1 cellular context compared by ENCODE assay signal in the genomic region with DNA sequence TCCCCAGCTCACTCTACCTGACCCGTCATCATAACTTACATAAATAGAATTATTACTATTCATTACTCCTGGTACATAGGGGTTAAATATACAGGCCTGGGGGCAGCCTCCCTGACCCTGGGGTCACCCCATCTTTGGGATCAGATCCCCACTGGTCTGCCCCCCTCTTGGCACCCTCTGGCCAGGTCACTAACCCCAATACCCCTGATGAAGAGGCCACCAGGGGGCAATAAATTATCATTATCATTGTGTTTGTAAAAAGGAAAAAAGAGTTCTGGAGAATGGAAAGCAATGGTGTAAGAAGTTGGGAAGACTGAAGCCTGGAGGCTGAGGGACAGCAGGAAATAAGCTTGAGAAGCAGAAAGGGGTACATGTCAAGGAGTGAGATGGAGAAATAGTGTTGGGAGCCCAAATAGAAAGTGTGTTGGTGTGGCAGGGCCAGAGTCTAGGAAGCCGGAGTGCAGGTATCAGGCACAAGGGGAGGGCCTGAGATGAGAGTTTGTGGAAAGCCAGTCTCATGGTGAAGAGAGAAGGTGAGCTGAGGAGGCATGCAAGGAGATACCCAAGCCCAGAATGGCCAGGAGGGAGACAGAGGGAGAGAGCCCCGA.
TF ChIP-seq lines count a peak whose summit lies in the region.

No MANE protein-coding gene starts in this region.

TF ChIP-seq in SK-N-SH, 30 proteins besides CTCF, POLR2A, EP300 and RAD21 (continued from another document):
- no peak for TF ChIP-seq NFIC (IDR thresholded peaks at IDR 0.05; ENCODE audit: borderline replicate concordance)
